1 cellular context compared by ENCODE assay signal in genomic region chr10:74968621-74969019, GRCh38.
TF ChIP-seq lines count a peak whose summit lies in the region.

No MANE protein-coding gene starts in this region.

TF ChIP-seq in GM23338, 12 proteins besides CTCF, POLR2A, EP300 and RAD21 (continued from another document):
- no peak for TF ChIP-seq POLR2AphosphoS5 (IDR thresholded peaks at IDR 0.05; ENCODE audit: low read depth)
- no peak for TF ChIP-seq CREB1 (CRISPR knock-in tag; IDR thresholded peaks at IDR 0.05; ENCODE audit: low read depth)
- no peak for TF ChIP-seq ZNF331 (CRISPR knock-in tag; IDR thresholded peaks at IDR 0.05; ENCODE audit: low read depth)
- TF ChIP-seq REST (IDR thresholded peaks at IDR 0.05; ENCODE audit: unreplicated experiment), result no peak
- TF ChIP-seq NANOG (IDR thresholded peaks at IDR 0.05; ENCODE audit: borderline replicate concordance), result no peak
- TF ChIP-seq EZH2 (IDR thresholded peaks at IDR 0.05; ENCODE audit: low read depth, unreplicated experiment), result no peak
- no peak for TF ChIP-seq ZNF114 (CRISPR knock-in tag; IDR thresholded peaks at IDR 0.05)
- TF ChIP-seq STAT1 (IDR thresholded peaks at IDR 0.05; ENCODE audit: unreplicated experiment), result no peak
- no peak for TF ChIP-seq JUNB (IDR thresholded peaks at IDR 0.05; ENCODE audit: unreplicated experiment)
- TF ChIP-seq ETS1 (IDR thresholded peaks at IDR 0.05), result no peak
